Comparison of ENCODE assay signal across 8 cellular contexts in the genomic region with DNA sequence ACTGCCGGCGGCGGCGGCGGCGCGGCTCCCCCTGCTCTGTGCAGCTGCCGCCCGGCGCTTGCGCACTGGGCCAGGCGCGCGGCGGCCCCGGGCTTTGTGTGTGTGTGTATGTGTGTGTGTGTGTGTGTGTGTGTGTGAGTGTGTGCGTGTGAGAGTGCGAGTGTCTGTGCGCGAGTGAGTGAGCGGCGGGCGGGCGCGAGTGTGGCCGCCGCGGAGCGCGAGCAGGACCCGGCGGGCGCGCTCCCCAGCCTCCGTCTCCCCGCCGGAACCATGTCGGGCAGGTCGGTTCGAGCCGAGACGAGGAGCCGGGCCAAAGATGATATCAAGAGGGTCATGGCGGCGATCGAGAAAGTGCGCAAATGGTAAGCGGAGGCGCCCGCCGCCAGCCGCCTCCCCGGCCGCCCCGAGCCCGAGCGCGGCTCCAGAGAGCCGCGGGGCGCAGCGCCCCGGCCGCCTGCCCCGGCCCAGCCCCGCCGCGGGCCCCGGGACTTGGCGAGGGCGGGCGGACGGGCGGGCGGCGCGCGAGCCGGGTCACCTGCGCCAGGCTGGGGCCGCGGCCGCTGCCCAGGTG. TPM values are rescaled to one million over a fixed set of nuclear protein-coding genes. Genes with fewer than 3 reads are reported as not detected.
DNase-seq lines count a peak whose midpoint lies in the region; ATAC-seq, FAIRE-seq and TF ChIP-seq lines count a peak whose summit lies in the region.

A gene (plus strand): TSS at position 63 of the 571 bp plus-strand sequence. CDS start 208 bp downstream, at position 271.

- H3K27me3 ChIP-seq in DND-41 (ENCODE audit: insufficient read depth, low read length, poor library complexity) (no peaks in the 10 kb centered on the region), IMR-90 (ENCODE audit: control insufficient read depth, insufficient read depth, low read length) (no peaks in the 10 kb centered on the region), osteoblast (ENCODE audit: insufficient read depth, low read length) (no peaks in the 10 kb centered on the region), upper lobe of left lung (no peaks in the 10 kb centered on the region)

- POLR2A ChIA-PET in IMR-90 (lab: Charles Lee; ENCODE audit: unreplicated experiment) = no interaction called here

- H3K9ac ChIP-seq in DND-41 (ENCODE audit: low read depth, low read length) (peak within 1 kb of the TSS; percentile 95), IMR-90 (ENCODE audit: low read depth, low read length) (peak within 1 kb of the TSS; percentile 63)

- CTCF ChIA-PET in IMR-90 (lab: Yijun Ruan, JAX) = no interaction called here

- H2AK9ac ChIP-seq in IMR-90 (replicated peaks; ENCODE audit: low read depth, low read length, poor library complexity) = peak within 1 kb of the TSS; percentile 60

- in situ Hi-C loops in IMR-90 (cut with MboI; ENCODE audit: low sequenced_read_pairs) = no loop called here

- H4K91ac ChIP-seq in IMR-90 (ENCODE audit: insufficient read depth, low read depth, low read length) = peak within 1 kb of the TSS; percentile 41; the same call in 1 of the 2 replicates

- peak within 1 kb of the TSS; percentile 15 for H2BK5ac ChIP-seq in IMR-90 (ENCODE audit: low read depth, low read length, poor library complexity, severe bottlenecking)

- no peak within 1 kb of the TSS for H2BK15ac ChIP-seq in IMR-90 (ENCODE audit: low read depth, low read length)

- peak within 1 kb of the TSS; percentile 87 for H3K4me3 Mint-ChIP-seq in activated naive CD8-positive, alpha-beta T cell treated with anti-CD3 and anti-CD28 coated beads for 36 hours

- H3K9me3 ChIP-seq in DND-41 (ENCODE audit: insufficient read depth, low read length, severe bottlenecking) = no peaks in the 10 kb centered on the region
- no peaks in the 10 kb centered on the region; the same call in 1 of the 2 replicates for H3K9me3 ChIP-seq in IMR-90 (ENCODE audit: control insufficient read depth, insufficient read depth, low read length)
- H3K9me3 ChIP-seq in osteoblast (ENCODE audit: low read depth, low read length) = no peaks in the 10 kb centered on the region
- H3K9me3 ChIP-seq in upper lobe of left lung = peaks cover 0 to 4% (median 0%) of the 10 kb centered on the region in 4 donors

- H3K36me3 ChIP-seq in DND-41 (ENCODE audit: insufficient read depth, low read length) = peaks cover 8% of the 10 kb centered on the region; the same call in 1 of the 2 replicates
- no peaks in the 10 kb centered on the region for H3K36me3 ChIP-seq in IMR-90 (ENCODE audit: control insufficient read depth, insufficient read depth, low read length)
- no peaks in the 10 kb centered on the region for H3K36me3 ChIP-seq in osteoblast (ENCODE audit: insufficient read depth, low read length)
- no peaks in the 10 kb centered on the region for H3K36me3 ChIP-seq in upper lobe of left lung

- no peak within 1 kb of the TSS for H3K18ac ChIP-seq in IMR-90 (ENCODE audit: low read depth, low read length)

- no peak for TF ChIP-seq POLR2A in IMR-90 (IDR thresholded peaks at IDR 0.05; ENCODE audit: low read depth, low read length)
- 0 out of 2 replicates have a peak, but pooled peaks have one; percentile 23 for TF ChIP-seq POLR2A in Raji (IDR thresholded peaks at IDR 0.05; ENCODE audit: insufficient read depth, low read depth, low read length)
- TF ChIP-seq POLR2A in upper lobe of left lung (IDR thresholded peaks at IDR 0.05) = peak in 1 of 4 donors; percentile 64

- H3K27ac ChIP-seq in DND-41 (ENCODE audit: low read length) = peak within 1 kb of the TSS; percentile 88
- peak within 1 kb of the TSS; percentile 67 for H3K27ac ChIP-seq in IMR-90 (ENCODE audit: insufficient read depth, low read length)
- H3K27ac ChIP-seq in osteoblast (ENCODE audit: low read depth, low read length) = peak within 1 kb of the TSS; percentile 76
- H3K27ac ChIP-seq in upper lobe of left lung = peak within 1 kb of the TSS; percentile 73 to 87 (median 79)

- peaks cover 78% of the 10 kb centered on the region for H3K79me2 ChIP-seq in DND-41 (ENCODE audit: insufficient read depth, low read length)
- H3K79me2 ChIP-seq in osteoblast (ENCODE audit: insufficient read depth, low read length) = peaks cover 39% of the 10 kb centered on the region

- H3K36me3 Mint-ChIP-seq in activated naive CD8-positive, alpha-beta T cell treated with anti-CD3 and anti-CD28 coated beads for 36 hours = peaks cover 1% of the 10 kb centered on the region

- peak within 1 kb of the TSS; percentile 30; the same call in 1 of the 2 replicates for H3K4ac ChIP-seq in IMR-90 (ENCODE audit: low read depth, low read length)

- no peak for TF ChIP-seq RAD21 in IMR-90 (IDR thresholded peaks at IDR 0.05; ENCODE audit: low read length)

- H4K5ac ChIP-seq in IMR-90 (ENCODE audit: low read depth, low read length) = no peak within 1 kb of the TSS

- H3K4me1 Mint-ChIP-seq in activated naive CD8-positive, alpha-beta T cell treated with anti-CD3 and anti-CD28 coated beads for 36 hours = peaks cover 10% of the 10 kb centered on the region

- H3K56ac ChIP-seq in IMR-90 (ENCODE audit: extremely low read depth, insufficient read depth, low read length) = no peak within 1 kb of the TSS

- H3K27ac Mint-ChIP-seq in activated naive CD8-positive, alpha-beta T cell treated with anti-CD3 and anti-CD28 coated beads for 36 hours = peak within 1 kb of the TSS; percentile 62

- peak within 1 kb of the TSS; percentile 30 for H3K14ac ChIP-seq in IMR-90 (replicated peaks; ENCODE audit: low read depth, low read length)

- peak within 1 kb of the TSS; percentile 98 for H3K4me2 ChIP-seq in DND-41 (ENCODE audit: insufficient read depth, low read length)
- peak within 1 kb of the TSS; percentile 87 for H3K4me2 ChIP-seq in IMR-90 (ENCODE audit: low read depth, low read length)
- H3K4me2 ChIP-seq in osteoblast (ENCODE audit: insufficient read depth, low read length) = peak within 1 kb of the TSS; percentile 93

- no peak for TF ChIP-seq EP300 in upper lobe of left lung (IDR thresholded peaks at IDR 0.05)

- dilution Hi-C loops in IMR-90 (cut with HindIII; ENCODE audit: low sequenced_read_pairs, unreplicated experiment) = no loop called here

- peaks cover 11% of the 10 kb centered on the region for H3K27me3 Mint-ChIP-seq in activated naive CD8-positive, alpha-beta T cell treated with anti-CD3 and anti-CD28 coated beads for 36 hours

- no peak for FAIRE-seq in GM19239 (lab: Jason Lieb, UNC)

- ATAC-seq in DND-41 (ENCODE audit: insufficient read depth, low read depth) (peak; percentile 75), IMR-90 (ENCODE audit: low read depth) (peak; percentile 81), Right ventricle myocardium inferior (peak; percentile 81), upper lobe of left lung (ENCODE audit: low FRiP score in 2 of 2) (peak; percentile 85 to 86)

- no TSS peak for BruUV-seq in IMR-90 (replicated peaks; lab: Mats Ljungman, UMichigan)

- DNase-seq in DND-41 (peak; percentile 81), IMR-90 (peak; percentile 74), Right ventricle myocardium inferior (ENCODE audit: missing footprints) (peak; percentile 87), osteoblast (ENCODE audit: insufficient read length, low spot score, missing footprints) (peak; percentile 98), upper lobe of left lung (peak; percentile 65 to 94), GM19239 (ENCODE audit: insufficient read length, low spot score) (no peak)
- DNase-seq in activated naive CD8-positive, alpha-beta T cell treated with anti-CD3 and anti-CD28 coated beads for 36 hours = peak; percentile 72

- H3K9me1 ChIP-seq in IMR-90 (ENCODE audit: insufficient read depth, low read length) = peaks cover 3% of the 10 kb centered on the region

- H3K4me1 ChIP-seq in DND-41 (ENCODE audit: insufficient read depth, low read length) (peaks cover 63% of the 10 kb centered on the region), IMR-90 (ENCODE audit: control insufficient read depth, insufficient read depth, low read length) (peaks cover 13% of the 10 kb centered on the region), osteoblast (ENCODE audit: insufficient read depth, low read length) (peaks cover 18% of the 10 kb centered on the region), upper lobe of left lung (peaks cover 4 to 27% (median 18%) of the 10 kb centered on the region in 4 donors)

- TF ChIP-seq CTCF in DND-41 (IDR thresholded peaks at IDR 0.05; ENCODE audit: borderline replicate concordance, extremely low read depth, low read length, poor library complexity, severe bottlenecking) = no peak
- TF ChIP-seq CTCF in IMR-90 (conservative IDR thresholded peaks at IDR 0.05; ENCODE audit: low read depth, low read length) = no peak
- TF ChIP-seq CTCF in osteoblast (IDR thresholded peaks at IDR 0.05; ENCODE audit: extremely low read depth, low read depth, low read length) = no peak
- peak in 2 of 6 experiments; percentile 14 to 16 for TF ChIP-seq CTCF in upper lobe of left lung (IDR thresholded peaks at IDR 0.05)

- H3K23ac ChIP-seq in IMR-90 (ENCODE audit: low read depth, low read length) = peak within 1 kb of the TSS; percentile 84

- H2BK120ac ChIP-seq in IMR-90 (ENCODE audit: low read depth, low read length) = no peak within 1 kb of the TSS; the same call in 1 of the 2 replicates

- H3K4me3 ChIP-seq in DND-41 (ENCODE audit: low read depth in 1 of 2, low read length in 2 of 2) = peak within 1 kb of the TSS; percentile 81 to 83
- H3K4me3 ChIP-seq in IMR-90 (ENCODE audit: insufficient read depth, low read depth, low read length) = peak within 1 kb of the TSS; percentile 66
- H3K4me3 ChIP-seq in osteoblast (ENCODE audit: insufficient read depth, low read length) = peak within 1 kb of the TSS; percentile 82
- H3K4me3 ChIP-seq in upper lobe of left lung = peak within 1 kb of the TSS; percentile 59 to 88 (median 66)

- H4K8ac ChIP-seq in IMR-90 (ENCODE audit: low read depth in 2 of 2, low read length in 2 of 2) = peak within 1 kb of the TSS; percentile 55 to 60; a peak in 3 of 4 replicates

- peaks cover 12 to 42% of the 10 kb centered on the region in 2 experiments for H3K79me1 ChIP-seq in IMR-90 (ENCODE audit: low read depth in 1 of 2, low read length in 2 of 2)

- intact Hi-C loops in IMR-90 (cut with micrococcal nuclease) (loop anchor here (1.0 to 5.0 kb wide), 3 partner anchors 67 to 225 kb away; no protein-coding TSS in a partner anchor), Right ventricle myocardium inferior (cut with DNase I) (loop anchor here (1.0 to 5.0 kb wide), 2 partner anchors 67 to 105 kb away; a partner anchor contains a TSS)

- H2BK20ac ChIP-seq in IMR-90 (ENCODE audit: low read depth, low read length) = no peak within 1 kb of the TSS

- peaks cover 26% of the 10 kb centered on the region for H4K20me1 ChIP-seq in DND-41 (ENCODE audit: insufficient read depth, low read length)
- H4K20me1 ChIP-seq in IMR-90 (ENCODE audit: insufficient read depth, low read length) = peaks cover 8% of the 10 kb centered on the region
- no peaks in the 10 kb centered on the region for H4K20me1 ChIP-seq in osteoblast (ENCODE audit: insufficient read depth, low read length)

- 1% methylated on average over 36 of the region's 83 CpGs; no CpG with 5 or more reads in 1 of the 2 experiments for WGBS in IMR-90 (ENCODE audit: extremely low coverage in 2 of 2, insufficient read length in 1 of 2), 2 experiments
- WGBS in upper lobe of left lung, 2 donors = 0 to 2% methylated on average over 13 to 16 of the region's 83 CpGs

- H2AK5ac ChIP-seq in IMR-90 (ENCODE audit: low read depth, low read length) = 0 out of 2 replicates have a peak within 1 kb of the TSS, but pooled peaks have one; percentile 10

- H3K9me3 Mint-ChIP-seq in activated naive CD8-positive, alpha-beta T cell treated with anti-CD3 and anti-CD28 coated beads for 36 hours = no peaks in the 10 kb centered on the region

- H2AFZ ChIP-seq in DND-41 (ENCODE audit: low read depth, low read length) (peak within 1 kb of the TSS; percentile 82), IMR-90 (replicated peaks; ENCODE audit: low read length, poor library complexity) (peak within 1 kb of the TSS; percentile 90), osteoblast (ENCODE audit: low read length) (peak within 1 kb of the TSS; percentile 90)

RNA-seq across cellular contexts. Expression of the gene that starts here (rescaled TPM):
- total RNA-seq in IMR-90 (2012; rRNA removed) = 5.6 and 6.1 TPM in 2 replicates
- polyA plus RNA-seq in IMR-90 (2012; rRNA removed) = 7.9 and 8.6 TPM in 2 replicates
- polyA plus RNA-seq in IMR-90 (2012; cell fraction: cytosol; rRNA removed) = 6.7 and 7.3 TPM in 2 replicates
- 6.3 and 6.4 TPM in 2 replicates for polyA plus RNA-seq in IMR-90 (2012; cell fraction: nucleus; rRNA removed; ENCODE audit: low replicate concordance)
- 1 to 10 TPM; 6.7 to 7.2 TPM for total RNA-seq in activated naive CD8-positive, alpha-beta T cell treated with anti-CD3 and anti-CD28 coated beads for 36 hours
- 15.8 TPM for total RNA-seq in Right ventricle myocardium inferior
- total RNA-seq in osteoblast = 4.4 and 4.7 TPM in 2 replicates
- total RNA-seq in upper lobe of left lung = 10 to 100 TPM in 4 of 6 donors, 1 to 10 TPM in 2; 4.9 to 14.6 (median 12.7) TPM
